ENCODE assay signal across 8 cellular contexts in genomic region chr2:46545015-46545839, GRCh38. TPM values are rescaled to one million over a fixed set of nuclear protein-coding genes. Genes with fewer than 3 reads are reported as not detected.
A peak's percentile ranks its signal among the peaks of the same experiment; 100 is the strongest.
DNase-seq lines count a peak whose midpoint lies in the region; ATAC-seq, FAIRE-seq and TF ChIP-seq lines count a peak whose summit lies in the region.

No MANE protein-coding gene starts in this region.

- peak; percentile 28 for ATAC-seq in HG02852 (IDR thresholded peaks at IDR 0.05; ENCODE audit: unreplicated experiment)
- no peak for ATAC-seq in stimulated activated naive CD8-positive, alpha-beta T cell treated with anti-CD3 and anti-CD28 coated beads, Interleukin-15, Interleukin-2, amounts not matched to agents 100 U/mL and 50 U/mL, for 24 hours

- H3K36me3 Mint-ChIP-seq in activated T-helper 2 cell treated with anti-CD3 and anti-CD28 coated beads, Interferon-gamma antibody, Interleukin-2, Interleukin-4, amounts not matched to agents 10 μg/mL and 5 μg/mL and 100 μg/mL, durations not matched to agents 14 hours and 24 hours and 36 hours (ENCODE audit: low read depth) = no peaks in the 10 kb centered on the region
- no peaks in the 10 kb centered on the region for H3K36me3 Mint-ChIP-seq in progenitor cell of endocrine pancreas (ENCODE audit: insufficient read depth)

- H3K4me3 Mint-ChIP-seq in activated T-helper 2 cell treated with anti-CD3 and anti-CD28 coated beads, Interferon-gamma antibody, Interleukin-2, Interleukin-4, amounts not matched to agents 10 μg/mL and 5 μg/mL and 100 μg/mL, durations not matched to agents 14 hours and 24 hours and 36 hours (ENCODE audit: low read depth) = no peak overlapping the region
- H3K4me3 Mint-ChIP-seq in progenitor cell of endocrine pancreas (ENCODE audit: low read depth) = no peak overlapping the region

- no peak for TF ChIP-seq CTCF in progenitor cell of endocrine pancreas (IDR thresholded peaks at IDR 0.05; ENCODE audit: unreplicated experiment)

- DNase-seq in GM18507 (ENCODE audit: extremely low spot score, insufficient read length, low read depth) (no peak), progenitor cell of endocrine pancreas (ENCODE audit: low spot score, unreplicated experiment) (no peak), NCI-H146 treated with DMSO at 0.1 percent for 48 hours (lab: John Stamatoyannopoulos, UW; ENCODE audit: unreplicated experiment) (no peak), DMS79 (lab: John Stamatoyannopoulos, UW) (no peak), RKO (ENCODE audit: low spot score) (no peak)
- no peak for DNase-seq in activated T-helper 2 cell treated with anti-CD3 and anti-CD28 coated beads, Interferon-gamma antibody, Interleukin-2, Interleukin-4, amounts not matched to agents 10 μg/mL and 5 μg/mL and 100 μg/mL, durations not matched to agents 14 hours and 24 hours and 36 hours (ENCODE audit: low spot score)
- no peak for DNase-seq in stimulated activated naive CD8-positive, alpha-beta T cell treated with anti-CD3 and anti-CD28 coated beads, Interleukin-15, Interleukin-2, amounts not matched to agents 100 U/mL and 50 U/mL, for 24 hours

- peaks cover 24% of the 10 kb centered on the region for H3K4me1 Mint-ChIP-seq in activated T-helper 2 cell treated with anti-CD3 and anti-CD28 coated beads, Interferon-gamma antibody, Interleukin-2, Interleukin-4, amounts not matched to agents 10 μg/mL and 5 μg/mL and 100 μg/mL, durations not matched to agents 14 hours and 24 hours and 36 hours (ENCODE audit: low read depth)
- H3K4me1 Mint-ChIP-seq in progenitor cell of endocrine pancreas (ENCODE audit: low read depth) = peaks cover 11% of the 10 kb centered on the region

- peak; percentile 76 for FAIRE-seq in GM18507 (lab: Jason Lieb, UNC)

- no peaks in the 10 kb centered on the region for H3K9me3 Mint-ChIP-seq in activated T-helper 2 cell treated with anti-CD3 and anti-CD28 coated beads, Interferon-gamma antibody, Interleukin-2, Interleukin-4, amounts not matched to agents 10 μg/mL and 5 μg/mL and 100 μg/mL, durations not matched to agents 14 hours and 24 hours and 36 hours
- H3K9me3 Mint-ChIP-seq in progenitor cell of endocrine pancreas (ENCODE audit: low read depth) = no peaks in the 10 kb centered on the region

- intact Hi-C loops in activated T-helper 2 cell treated with anti-CD3 and anti-CD28 coated beads, Interferon-gamma antibody, Interleukin-2, Interleukin-4, amounts not matched to agents 10 μg/mL and 5 μg/mL and 100 μg/mL, durations not matched to agents 14 hours and 24 hours and 36 hours (cut with micrococcal nuclease) = no loop called here

- H3K27me3 Mint-ChIP-seq in activated T-helper 2 cell treated with anti-CD3 and anti-CD28 coated beads, Interferon-gamma antibody, Interleukin-2, Interleukin-4, amounts not matched to agents 10 μg/mL and 5 μg/mL and 100 μg/mL, durations not matched to agents 14 hours and 24 hours and 36 hours (ENCODE audit: low read depth) = no peaks in the 10 kb centered on the region
- H3K27me3 Mint-ChIP-seq in progenitor cell of endocrine pancreas = no peaks in the 10 kb centered on the region

- H3K27ac Mint-ChIP-seq in activated T-helper 2 cell treated with anti-CD3 and anti-CD28 coated beads, Interferon-gamma antibody, Interleukin-2, Interleukin-4, amounts not matched to agents 10 μg/mL and 5 μg/mL and 100 μg/mL, durations not matched to agents 14 hours and 24 hours and 36 hours = peak overlapping the region; percentile 28
- H3K27ac Mint-ChIP-seq in progenitor cell of endocrine pancreas = peak overlapping the region; percentile 15

RNA-seq across cellular contexts. Expression of gene ATP6V1E2, which starts 2.9 kb away (rescaled TPM):
- total RNA-seq in activated T-helper 2 cell treated with anti-CD3 and anti-CD28 coated beads, Interferon-gamma antibody, Interleukin-2, Interleukin-4, amounts not matched to agents 10 μg/mL and 5 μg/mL and 100 μg/mL, durations not matched to agents 14 hours and 24 hours and 36 hours = 4.9 and 6.2 TPM in 2 replicates
- total RNA-seq in progenitor cell of endocrine pancreas = 5.1 and 7.4 TPM in 2 replicates

RNA-seq across cellular contexts. Expression of gene RHOQ, which starts 2.9 kb away (rescaled TPM):
- 19.8 and 20.8 TPM in 2 replicates for total RNA-seq in activated T-helper 2 cell treated with anti-CD3 and anti-CD28 coated beads, Interferon-gamma antibody, Interleukin-2, Interleukin-4, amounts not matched to agents 10 μg/mL and 5 μg/mL and 100 μg/mL, durations not matched to agents 14 hours and 24 hours and 36 hours
- total RNA-seq in progenitor cell of endocrine pancreas = 39.9 and 40.7 TPM in 2 replicates
